11 cellular contexts compared by ENCODE assay signal in genomic region chr10:8043569-8044306, GRCh38. TPM values are rescaled to one million over a fixed set of nuclear protein-coding genes. Genes with fewer than 3 reads are reported as not detected.
DNase-seq lines count a peak whose midpoint lies in the region; ATAC-seq, FAIRE-seq and TF ChIP-seq lines count a peak whose summit lies in the region.
"Had no signal": no experiment of that assay in that cellular context is flagged by ENCODE, and none has a peak within 500 bp of the region (broad histone marks: within the 10 kb centered on the region; RNA-seq: fewer than 3 reads in every experiment).

No MANE protein-coding gene starts in this region.

- H3K36me3 Mint-ChIP-seq in activated T-cell treated with anti-CD3 and anti-CD28 coated beads, Interleukin-2, amount 50 U/mL, for 72 hours (ENCODE audit: insufficient read depth in 2 of 2), result peaks cover 0 to 2% of the 10 kb centered on the region in 2 donors
- peaks cover 0 to 12% of the 10 kb centered on the region in 2 donors for H3K36me3 Mint-ChIP-seq in CD14-positive monocyte

- H3K4me1 ChIP-seq in kidney (ENCODE audit: control insufficient read depth in 1 of 2, insufficient read depth in 1 of 2, low read depth in 1 of 2, low read length in 2 of 2), result peaks cover 0 to 13% of the 10 kb centered on the region in 2 donors

- H3K27ac ChIP-seq in 22Rv1 (peak overlapping the region; percentile 86), kidney (ENCODE audit: low read depth in 2 of 2, low read length in 2 of 2) (peak overlapping the region; percentile 67 to 85)
- H3K27ac ChIP-seq: KMS-11, pancreas had no signal

- H3K4me3 ChIP-seq in kidney (ENCODE audit: low read length in 2 of 2), result no peak overlapping the region
- H3K4me3 ChIP-seq: pancreas had no signal

- H3K4me3 Mint-ChIP-seq in activated T-cell treated with anti-CD3 and anti-CD28 coated beads, Interleukin-2, amount 50 U/mL, for 72 hours, result peak overlapping the region; percentile 71 to 87
- peak overlapping the region in 1 of 2 donors; percentile 85 for H3K4me3 Mint-ChIP-seq in CD14-positive monocyte

- TF ChIP-seq CTCF in 22Rv1 (IDR thresholded peaks at IDR 0.05), result peak; percentile 27
- peak; percentile 46 for TF ChIP-seq CTCF in GM13977 (IDR thresholded peaks at IDR 0.05; ENCODE audit: extremely low read depth, insufficient read depth, missing control alignments)
- no peak for TF ChIP-seq CTCF in kidney (IDR thresholded peaks at IDR 0.05; ENCODE audit: borderline replicate concordance, extremely low read depth, insufficient read depth)
- TF ChIP-seq CTCF in CD14-positive monocyte (IDR thresholded peaks at IDR 0.05), result no peak

- FAIRE-seq in kidney (lab: Jason Lieb, UNC), result no peak
- FAIRE-seq: bronchial epithelial cell, pancreas had no signal

- peak overlapping the region; percentile 34 for H3K27ac Mint-ChIP-seq in activated T-cell treated with anti-CD3 and anti-CD28 coated beads, Interleukin-2, amount 50 U/mL, for 72 hours
- no peak overlapping the region for H3K27ac Mint-ChIP-seq in CD14-positive monocyte

- H3K9me3 ChIP-seq in kidney (ENCODE audit: control insufficient read depth in 1 of 2, low read length in 2 of 2), result no peaks in the 10 kb centered on the region
- H3K9me3 ChIP-seq: pancreas had no signal

- peak; percentile 29 to 35 for ATAC-seq in activated T-cell treated with anti-CD3 and anti-CD28 coated beads, Interleukin-2, amount 50 U/mL, for 72 hours (replicated peaks in 1 of 2)

- intact Hi-C loops in kidney (cut with DNase I), result no loop called here
- intact Hi-C loops in CD14-positive monocyte (cut with micrococcal nuclease), result no loop called here

- H3K9me3 Mint-ChIP-seq in activated T-cell treated with anti-CD3 and anti-CD28 coated beads, Interleukin-2, amount 50 U/mL, for 72 hours, result no peaks in the 10 kb centered on the region
- peaks cover 0 to 40% (median 21%) of the 10 kb centered on the region in 7 donors for H3K9me3 Mint-ChIP-seq in CD14-positive monocyte

- no peaks in the 10 kb centered on the region for H3K36me3 ChIP-seq in kidney (ENCODE audit: control insufficient read depth in 1 of 2, insufficient read depth in 2 of 2, low read length in 2 of 2)
- H3K36me3 ChIP-seq: pancreas had no signal

- in situ Hi-C loops in GM13977 (cut with MboI; ENCODE audit: low pct_unique_long_range_greater_than_20kb, low sequenced_read_pairs, unreplicated experiment), result loop anchor here (25.0 kb wide), 2 partner anchors 419 to 1169 kb away; no protein-coding TSS in a partner anchor

- H3K4me1 Mint-ChIP-seq in activated T-cell treated with anti-CD3 and anti-CD28 coated beads, Interleukin-2, amount 50 U/mL, for 72 hours (ENCODE audit: low read depth), result peaks cover 88% of the 10 kb centered on the region
- H3K4me1 Mint-ChIP-seq in CD14-positive monocyte, result peaks cover 30% of the 10 kb centered on the region

- peak; percentile 57 for DNase-seq in GM13977 (ENCODE audit: low spot score)
- peak in 1 of 2 donors; percentile 64 for DNase-seq in activated T-cell treated with anti-CD3 and anti-CD28 coated beads, Interleukin-2, amount 50 U/mL, for 72 hours
- peak; percentile 52 for DNase-seq in kidney
- no peak for DNase-seq in CD14-positive monocyte (ENCODE audit: low spot score)
- no peak for DNase-seq in MV-4-11 (lab: John Stamatoyannopoulos, UW)
- DNase-seq in SIG-M5 (lab: John Stamatoyannopoulos, UW), result no peak
- no peak for DNase-seq in GDM1 (lab: John Stamatoyannopoulos, UW)
- DNase-seq: pancreas had no signal

- no peak overlapping the region for H3K9ac ChIP-seq in kidney (ENCODE audit: low read length in 2 of 2)
- H3K9ac ChIP-seq: KMS-11 had no signal

- peaks cover 95% of the 10 kb centered on the region for H3K27me3 Mint-ChIP-seq in activated T-cell treated with anti-CD3 and anti-CD28 coated beads, Interleukin-2, amount 50 U/mL, for 72 hours (ENCODE audit: low read depth)
- H3K27me3 Mint-ChIP-seq in CD14-positive monocyte (ENCODE audit: low read depth in 3 of 3), result peaks cover 99 to 100% (median 100%) of the 10 kb centered on the region in 3 donors

RNA-seq across cellular contexts. Expression of gene GATA3, which starts 10.8 kb away (rescaled TPM):
- 10 to 100 TPM; 40.4 to 50.2 TPM for total RNA-seq in activated T-cell treated with anti-CD3 and anti-CD28 coated beads, Interleukin-2, amount 50 U/mL, for 72 hours
- 23.5 TPM for total RNA-seq in kidney
- polyA plus RNA-seq in kidney (ENCODE audit: insufficient read depth, low read depth, low replicate concordance), result 45.9 TPM
- polyA plus RNA-seq in CD14-positive monocyte, result under 1 TPM in 1 of 2 donors, not detected in 1; 0.07 TPM

Comparison
In these comparisons a context has a peak if more than half of its experiments do, and no peak if none do; other contexts are left out.
1. CTCF ChIP-seq: peak in 22Rv1 (single experiment) and GM13977 (single experiment); none in kidney (single experiment) and CD14-positive monocyte (single experiment).
2. DNase-seq: peak in GM13977 (single experiment) and kidney (single experiment); none in CD14-positive monocyte (single experiment), MV-4-11 (single experiment), SIG-M5 (single experiment) and GDM1 (single experiment).